8 cellular contexts compared by ENCODE assay signal in genomic region chr10:71850745-71851629, GRCh38.
DNase-seq lines count a peak whose midpoint lies in the region; ATAC-seq and FAIRE-seq lines count a peak whose summit lies in the region.

PSAP (minus strand) TSS chr10:71851251; CDS start chr10:71851221, 30 bp downstream.

- no peaks in the 10 kb centered on the region for H3K9me3 Mint-ChIP-seq in effector memory CD8-positive, alpha-beta T cell

- peak within 1 kb of the TSS; percentile 91 to 93 for H3K27ac Mint-ChIP-seq in effector memory CD8-positive, alpha-beta T cell

- peaks cover 14% of the 10 kb centered on the region for H3K36me3 Mint-ChIP-seq in effector memory CD8-positive, alpha-beta T cell (ENCODE audit: insufficient read depth)

- FAIRE-seq in HTR-8/SVneo (lab: Jason Lieb, UNC) = peak; percentile 89

- peak within 1 kb of the TSS; percentile 90 to 92 for H3K4me3 Mint-ChIP-seq in effector memory CD8-positive, alpha-beta T cell

- DNase-seq in COLO829 (ENCODE audit: low spot score) = peak; percentile 95
- peak; percentile 98 for DNase-seq in HTR-8/SVneo (ENCODE audit: insufficient read length, low spot score)
- peak; percentile 96 for DNase-seq in NOMO-1 treated with dmso at 0.1 percent for 144 hours (lab: John Stamatoyannopoulos, UW; ENCODE audit: unreplicated experiment)
- DNase-seq in activated CD8-positive, alpha-beta memory T cell treated with anti-CD3 and anti-CD28 coated beads for 48 hours (ENCODE audit: low read depth in 2 of 3, low spot score in 2 of 3) = peak; percentile 91 to 97 (median 96)
- peak; percentile 97 to 98 (median 98) for DNase-seq in effector memory CD8-positive, alpha-beta T cell
- DNase-seq in medulla oblongata (ENCODE audit: extremely low spot score) = peak; percentile 99
- DNase-seq in stimulated activated CD8-positive, alpha-beta memory T cell treated with anti-CD3 and anti-CD28 coated beads, Interleukin-12 subunit alpha, Interleukin-12 subunit beta, amount 100 ng/mL, for 1 hour (ENCODE audit: low read depth) = peak; percentile 98

- H3K4me1 Mint-ChIP-seq in effector memory CD8-positive, alpha-beta T cell (ENCODE audit: low read depth in 2 of 2) = peaks cover 32 to 40% of the 10 kb centered on the region in 2 donors

- ATAC-seq in GM21367 (IDR thresholded peaks at IDR 0.05; ENCODE audit: unreplicated experiment) = peak; percentile 77
- ATAC-seq in effector memory CD8-positive, alpha-beta T cell (replicated peaks) = peak; percentile 97

- H3K27me3 Mint-ChIP-seq in effector memory CD8-positive, alpha-beta T cell = no peaks in the 10 kb centered on the region

Comparison
In these comparisons a context has a peak if more than half of its experiments do, and no peak if none do; other contexts are left out.
1. Peak in every context shown above with its lines: DNase-seq and ATAC-seq.